Comparison of ENCODE assay signal across 19 cellular contexts in the genomic region with DNA sequence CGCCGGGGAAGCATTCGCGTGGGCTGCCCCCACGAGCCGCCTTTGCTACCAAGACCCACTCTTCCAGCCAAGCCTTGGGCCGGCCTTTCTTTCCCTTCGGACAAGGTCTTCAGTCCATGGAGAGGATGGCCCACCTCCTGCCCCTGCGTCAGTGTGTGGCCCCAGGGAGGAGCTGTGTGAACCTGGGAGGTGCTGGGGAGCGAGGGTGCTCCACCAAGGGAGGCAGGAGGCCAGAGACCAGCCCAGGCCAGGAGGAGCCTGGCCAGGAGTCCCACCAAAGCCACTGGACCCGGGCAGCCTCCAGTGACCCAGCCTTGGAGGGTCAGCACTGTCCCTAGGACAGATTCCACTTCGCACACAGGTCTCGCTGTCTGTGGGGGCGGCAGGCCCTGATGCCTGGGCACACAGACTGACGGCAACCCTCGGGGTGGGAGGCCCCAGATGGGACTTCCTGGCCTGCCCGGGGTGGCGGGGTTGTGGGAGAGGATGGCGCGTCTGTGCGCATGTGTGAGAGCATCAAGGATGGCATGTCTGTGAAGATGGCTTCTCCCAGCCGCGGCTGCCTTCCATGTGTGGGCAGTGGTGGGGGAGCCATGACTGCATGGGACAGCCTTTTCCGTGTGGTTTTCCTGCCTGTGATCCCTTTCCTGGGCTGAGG.
DNase-seq lines count a peak whose midpoint lies in the region; ATAC-seq and TF ChIP-seq lines count a peak whose summit lies in the region.
"Had no signal": no experiment of that assay in that cellular context is flagged by ENCODE, and none has a peak within 500 bp of the region (broad histone marks: within the 10 kb centered on the region; RNA-seq: fewer than 3 reads in every experiment).

No MANE protein-coding gene starts in this region.

- no peaks in the 10 kb centered on the region for H4K20me1 ChIP-seq in Karpas-422 (ENCODE audit: insufficient read depth, low read depth, low read length)

- no peak overlapping the region for H2AFZ ChIP-seq in Karpas-422 (ENCODE audit: low read length)

- ATAC-seq in activated CD4-positive, CD25-positive, alpha-beta regulatory T cell treated with anti-CD3 and anti-CD28 coated beads, Interleukin-2, amount 50 U/mL, for 24 hours, result no peak
- ATAC-seq in left lung, result no peak
- no peak for ATAC-seq in stimulated activated effector memory CD8-positive, alpha-beta T cell treated with anti-CD3 and anti-CD28 coated beads, Interleukin-12 subunit alpha, Interleukin-12 subunit beta, amount 100 ng/mL, for 72 hours

- H3K27ac ChIP-seq in Karpas-422 (ENCODE audit: low read length) (no peak overlapping the region), left lung (no peak overlapping the region)
- H3K27ac ChIP-seq: 22Rv1, RWPE1 had no signal

- no peaks in the 10 kb centered on the region for H3K9me3 ChIP-seq in Karpas-422 (ENCODE audit: low read length)
- H3K9me3 ChIP-seq in left lung, result no peaks in the 10 kb centered on the region
- H3K9me3 ChIP-seq: HAP-1 had no signal

- intact Hi-C loops in left lung (cut with DNase I), result no loop called here

- H3K4me3 ChIP-seq in Karpas-422 (ENCODE audit: low read length) (no peak overlapping the region), left lung (no peak overlapping the region)
- H3K4me3 ChIP-seq: HAP-1 had no signal

- no peak overlapping the region for H3K4me2 ChIP-seq in Karpas-422 (ENCODE audit: low read depth, low read length, poor library complexity, severe bottlenecking)

- H3K27me3 ChIP-seq in Karpas-422 (ENCODE audit: low read length) (no peaks in the 10 kb centered on the region), left lung (peaks cover 3 to 55% of the 10 kb centered on the region in 2 donors)

- H3K4me1 Mint-ChIP-seq in stimulated activated effector memory CD8-positive, alpha-beta T cell treated with anti-CD3 and anti-CD28 coated beads, Interleukin-12 subunit alpha, Interleukin-12 subunit beta, amount 100 ng/mL, for 72 hours, result peaks cover 45% of the 10 kb centered on the region

- H3K27ac Mint-ChIP-seq in stimulated activated effector memory CD8-positive, alpha-beta T cell treated with anti-CD3 and anti-CD28 coated beads, Interleukin-12 subunit alpha, Interleukin-12 subunit beta, amount 100 ng/mL, for 72 hours, result peak overlapping the region; percentile 78
- H3K27ac Mint-ChIP-seq: CD4-positive, CD25-positive, alpha-beta regulatory T cell had no signal

- TF ChIP-seq CTCF in left lung (IDR thresholded peaks at IDR 0.05), result no peak

- peaks cover 12% of the 10 kb centered on the region for H3K36me3 Mint-ChIP-seq in stimulated activated effector memory CD8-positive, alpha-beta T cell treated with anti-CD3 and anti-CD28 coated beads, Interleukin-12 subunit alpha, Interleukin-12 subunit beta, amount 100 ng/mL, for 72 hours
- H3K36me3 Mint-ChIP-seq: CD4-positive, CD25-positive, alpha-beta regulatory T cell had no signal

- no peak overlapping the region for H3K4me3 Mint-ChIP-seq in stimulated activated effector memory CD8-positive, alpha-beta T cell treated with anti-CD3 and anti-CD28 coated beads, Interleukin-12 subunit alpha, Interleukin-12 subunit beta, amount 100 ng/mL, for 72 hours

- H3K9me3 Mint-ChIP-seq in stimulated activated effector memory CD8-positive, alpha-beta T cell treated with anti-CD3 and anti-CD28 coated beads, Interleukin-12 subunit alpha, Interleukin-12 subunit beta, amount 100 ng/mL, for 72 hours, result no peaks in the 10 kb centered on the region

- no peaks in the 10 kb centered on the region; the same call in 1 of the 2 replicates for H3K79me2 ChIP-seq in Karpas-422 (ENCODE audit: low read length)

- no peaks in the 10 kb centered on the region for H3K9me2 ChIP-seq in Karpas-422 (replicated peaks; ENCODE audit: insufficient read depth, low read length)

- H3K4me1 ChIP-seq in Karpas-422 (ENCODE audit: low read length) (0 out of 2 replicates have a peak, but pooled peaks cover 3% of the 10 kb centered on the region), left lung (peaks cover 0 to 10% of the 10 kb centered on the region in 2 donors)
- H3K4me1 ChIP-seq: HAP-1 had no signal

- peak; percentile 25 for DNase-seq in activated CD4-positive, CD25-positive, alpha-beta regulatory T cell treated with anti-CD3 and anti-CD28 coated beads, Interleukin-2, amount 50 U/mL, for 72 hours
- DNase-seq in Karpas-422, result peak; percentile 11
- DNase-seq in left lung, result peak; percentile 26 to 76
- DNase-seq in stimulated activated effector memory CD8-positive, alpha-beta T cell treated with anti-CD3 and anti-CD28 coated beads, Interleukin-12 subunit alpha, Interleukin-12 subunit beta, amount 100 ng/mL, for 72 hours (ENCODE audit: low spot score in 2 of 2), result no peak
- no peak for DNase-seq in putamen (ENCODE audit: low spot score)
- DNase-seq in NCI-H1436 (lab: John Stamatoyannopoulos, UW), result no peak
- no peak for DNase-seq in activated gamma-delta T cell (lab: John Stamatoyannopoulos, UW)
- DNase-seq: CD4-positive, CD25-positive, alpha-beta regulatory T cell; COR-L47; DMS 273 treated with DMSO at 0.1 percent for 48 hours; IMR-90; NCI-H1436 treated with DMSO at 0.1 percent for 48 hours; NCI-H2029; NCI-H345; NCI-H524 treated with DMSO at 0.1 percent for 48 hours had no signal

- no peak overlapping the region for H3K9ac ChIP-seq in Karpas-422 (ENCODE audit: low read length)

- H3K36me3 ChIP-seq in Karpas-422 (ENCODE audit: insufficient read depth, low read length) (no peaks in the 10 kb centered on the region), left lung (no peaks in the 10 kb centered on the region)
- H3K36me3 ChIP-seq: HAP-1 had no signal

Comparison
In these comparisons a context has a peak if more than half of its experiments do, and no peak if none do; other contexts are left out.
1. DNase-seq: peak in activated CD4-positive, CD25-positive, alpha-beta regulatory T cell treated with anti-CD3 and anti-CD28 coated beads, Interleukin-2, amount 50 U/mL, for 72 hours (single experiment), Karpas-422 (single experiment) and left lung (2 of 2); none in stimulated activated effector memory CD8-positive, alpha-beta T cell treated with anti-CD3 and anti-CD28 coated beads, Interleukin-12 subunit alpha, Interleukin-12 subunit beta, amount 100 ng/mL, for 72 hours (0 of 2), putamen (single experiment), NCI-H1436 (single experiment) and activated gamma-delta T cell (single experiment).